Comparison of ENCODE assay signal across 15 cellular contexts in genomic region chr11:34190192-34191139, GRCh38.
"Had no signal": no experiment of that assay in that cellular context is flagged by ENCODE, and none has a peak within 500 bp of the region (broad histone marks: within the 10 kb centered on the region; RNA-seq: fewer than 3 reads in every experiment).

No MANE protein-coding gene starts in this region.

- H3K36me3 ChIP-seq: esophagus squamous epithelium, lower lobe of right lung, pancreas, sigmoid colon, spleen, upper lobe of right lung had no signal

- H3K27ac ChIP-seq: cardiac muscle cell, esophagus squamous epithelium, lower lobe of right lung, neutrophil, pancreas, spleen, upper lobe of right lung had no signal

- H3K9me3 Mint-ChIP-seq: natural killer cell, WTC11 had no signal

- H3K4me1 ChIP-seq: lower lobe of right lung, pancreas, spleen had no signal

- H3K4me3 ChIP-seq: cardiac muscle cell, esophagus squamous epithelium, lower lobe of right lung, pancreas, sigmoid colon, spleen, upper lobe of right lung had no signal

- ATAC-seq: left colon, lower lobe of right lung, natural killer cell, pancreas, upper lobe of right lung, WTC11 had no signal

- H3K4me1 Mint-ChIP-seq: natural killer cell had no signal

- DNase-seq: dermis blood vessel endothelial cell; effector memory CD4-positive, alpha-beta T cell; esophagus squamous epithelium; left colon; lower lobe of right lung; natural killer cell; pancreas; sigmoid colon; spleen; stimulated activated naive CD4-positive, alpha-beta T cell; upper lobe of right lung had no signal

- H3K27me3 ChIP-seq: cardiac muscle cell, neutrophil, pancreas, sigmoid colon, spleen, upper lobe of right lung had no signal

- H3K9me3 ChIP-seq: esophagus squamous epithelium, lower lobe of right lung, neutrophil, pancreas, sigmoid colon, spleen, upper lobe of right lung had no signal

- FAIRE-seq: pancreas had no signal

- H3K27me3 Mint-ChIP-seq: activated naive CD8-positive, alpha-beta T cell had no signal

- H3K27ac Mint-ChIP-seq: activated naive CD8-positive, alpha-beta T cell; natural killer cell had no signal

- H3K4me3 Mint-ChIP-seq: activated naive CD8-positive, alpha-beta T cell; natural killer cell; WTC11 had no signal

- H3K36me3 Mint-ChIP-seq: natural killer cell, WTC11 had no signal
